ENCODE assay signal across 1 cellular context in genomic region chr14:22667881-22668280, GRCh38.
A peak's percentile ranks its signal among the peaks of the same experiment; 100 is the strongest.
TF ChIP-seq lines count a peak whose summit lies in the region.

No MANE protein-coding gene starts in this region.

TF ChIP-seq in GM12878, 131 proteins besides CTCF, POLR2A, EP300 and RAD21 (continued from another document):
- TF ChIP-seq, protein P1, sequence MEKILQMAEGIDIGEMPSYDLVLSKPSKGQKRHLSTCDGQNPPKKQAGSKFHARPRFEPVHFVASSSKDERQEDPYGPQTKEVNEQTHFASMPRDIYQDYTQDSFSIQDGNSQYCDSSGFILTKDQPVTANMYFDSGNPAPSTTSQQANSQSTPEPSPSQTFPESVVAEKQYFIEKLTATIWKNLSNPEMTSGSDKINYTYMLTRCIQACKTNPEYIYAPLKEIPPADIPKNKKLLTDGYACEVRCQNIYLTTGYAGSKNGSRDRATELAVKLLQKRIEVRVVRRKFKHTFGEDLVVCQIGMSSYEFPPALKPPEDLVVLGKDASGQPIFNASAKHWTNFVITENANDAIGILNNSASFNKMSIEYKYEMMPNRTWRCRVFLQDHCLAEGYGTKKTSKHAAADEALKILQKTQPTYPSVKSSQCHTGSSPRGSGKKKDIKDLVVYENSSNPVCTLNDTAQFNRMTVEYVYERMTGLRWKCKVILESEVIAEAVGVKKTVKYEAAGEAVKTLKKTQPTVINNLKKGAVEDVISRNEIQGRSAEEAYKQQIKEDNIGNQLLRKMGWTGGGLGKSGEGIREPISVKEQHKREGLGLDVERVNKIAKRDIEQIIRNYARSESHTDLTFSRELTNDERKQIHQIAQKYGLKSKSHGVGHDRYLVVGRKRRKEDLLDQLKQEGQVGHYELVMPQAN (conservative IDR thresholded peaks at IDR 0.05) = 0 out of 2 replicates have a peak, but pooled peaks have one; percentile 19
